ENCODE assay signal across 1 cellular context in the genomic region with DNA sequence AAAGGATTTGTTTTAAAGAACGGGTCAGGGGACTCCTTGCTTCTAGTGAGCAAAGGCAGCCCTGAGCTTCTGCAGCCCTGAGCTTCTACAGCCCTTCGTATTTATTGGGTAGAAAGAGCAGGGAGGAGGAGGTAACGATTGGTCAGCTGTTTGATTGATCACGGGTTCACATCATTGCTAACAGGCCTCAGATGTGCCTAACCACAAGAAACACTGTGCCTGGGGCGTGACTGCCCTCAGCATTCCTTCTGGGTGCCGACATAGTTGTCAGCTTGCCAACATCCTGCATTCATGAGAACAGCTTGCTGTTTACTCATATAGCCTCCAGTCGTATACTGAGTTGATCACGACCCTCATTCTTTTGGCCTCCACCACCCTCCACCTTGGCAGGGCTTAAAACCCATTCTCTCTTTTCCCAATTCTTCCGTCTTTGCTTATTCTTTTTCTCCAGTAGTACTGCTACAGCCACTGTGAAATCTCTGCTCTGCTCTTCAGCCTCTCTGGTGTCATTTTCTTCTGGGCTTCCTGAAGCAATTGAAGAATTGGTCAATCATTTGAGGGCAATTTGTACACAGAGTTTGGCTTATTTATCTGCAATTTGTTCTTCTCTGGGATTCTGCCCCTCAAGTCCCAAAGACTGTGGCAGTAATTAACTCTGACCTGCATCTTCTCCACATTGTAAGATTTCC.
TF ChIP-seq lines count a peak whose summit lies in the region.

No MANE protein-coding gene starts in this region.

TF ChIP-seq in HEK293, 187 proteins besides CTCF, POLR2A, EP300 and RAD21 (continued from another document):
- TF ChIP-seq, protein P1, sequence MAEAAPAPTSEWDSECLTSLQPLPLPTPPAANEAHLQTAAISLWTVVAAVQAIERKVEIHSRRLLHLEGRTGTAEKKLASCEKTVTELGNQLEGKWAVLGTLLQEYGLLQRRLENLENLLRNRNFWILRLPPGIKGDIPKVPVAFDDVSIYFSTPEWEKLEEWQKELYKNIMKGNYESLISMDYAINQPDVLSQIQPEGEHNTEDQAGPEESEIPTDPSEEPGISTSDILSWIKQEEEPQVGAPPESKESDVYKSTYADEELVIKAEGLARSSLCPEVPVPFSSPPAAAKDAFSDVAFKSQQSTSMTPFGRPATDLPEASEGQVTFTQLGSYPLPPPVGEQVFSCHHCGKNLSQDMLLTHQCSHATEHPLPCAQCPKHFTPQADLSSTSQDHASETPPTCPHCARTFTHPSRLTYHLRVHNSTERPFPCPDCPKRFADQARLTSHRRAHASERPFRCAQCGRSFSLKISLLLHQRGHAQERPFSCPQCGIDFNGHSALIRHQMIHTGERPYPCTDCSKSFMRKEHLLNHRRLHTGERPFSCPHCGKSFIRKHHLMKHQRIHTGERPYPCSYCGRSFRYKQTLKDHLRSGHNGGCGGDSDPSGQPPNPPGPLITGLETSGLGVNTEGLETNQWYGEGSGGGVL (tag by site-specific recombination; IDR thresholded peaks at IDR 0.05) = no peak
- TF ChIP-seq ZNF266 (tag by site-specific recombination; IDR thresholded peaks at IDR 0.05; ENCODE audit: low read depth) = peak; percentile 97
- TF ChIP-seq ZEB2 (tag by site-specific recombination; IDR thresholded peaks at IDR 0.05) = no peak
- TF ChIP-seq ZNF785 (tag by site-specific recombination; IDR thresholded peaks at IDR 0.05) = no peak
- no peak for TF ChIP-seq ZNF174 (tag by site-specific recombination; IDR thresholded peaks at IDR 0.05)
- TF ChIP-seq, protein P2, sequence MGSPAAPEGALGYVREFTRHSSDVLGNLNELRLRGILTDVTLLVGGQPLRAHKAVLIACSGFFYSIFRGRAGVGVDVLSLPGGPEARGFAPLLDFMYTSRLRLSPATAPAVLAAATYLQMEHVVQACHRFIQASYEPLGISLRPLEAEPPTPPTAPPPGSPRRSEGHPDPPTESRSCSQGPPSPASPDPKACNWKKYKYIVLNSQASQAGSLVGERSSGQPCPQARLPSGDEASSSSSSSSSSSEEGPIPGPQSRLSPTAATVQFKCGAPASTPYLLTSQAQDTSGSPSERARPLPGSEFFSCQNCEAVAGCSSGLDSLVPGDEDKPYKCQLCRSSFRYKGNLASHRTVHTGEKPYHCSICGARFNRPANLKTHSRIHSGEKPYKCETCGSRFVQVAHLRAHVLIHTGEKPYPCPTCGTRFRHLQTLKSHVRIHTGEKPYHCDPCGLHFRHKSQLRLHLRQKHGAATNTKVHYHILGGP (tag by site-specific recombination; IDR thresholded peaks at IDR 0.05) = no peak
- TF ChIP-seq, protein P3, sequence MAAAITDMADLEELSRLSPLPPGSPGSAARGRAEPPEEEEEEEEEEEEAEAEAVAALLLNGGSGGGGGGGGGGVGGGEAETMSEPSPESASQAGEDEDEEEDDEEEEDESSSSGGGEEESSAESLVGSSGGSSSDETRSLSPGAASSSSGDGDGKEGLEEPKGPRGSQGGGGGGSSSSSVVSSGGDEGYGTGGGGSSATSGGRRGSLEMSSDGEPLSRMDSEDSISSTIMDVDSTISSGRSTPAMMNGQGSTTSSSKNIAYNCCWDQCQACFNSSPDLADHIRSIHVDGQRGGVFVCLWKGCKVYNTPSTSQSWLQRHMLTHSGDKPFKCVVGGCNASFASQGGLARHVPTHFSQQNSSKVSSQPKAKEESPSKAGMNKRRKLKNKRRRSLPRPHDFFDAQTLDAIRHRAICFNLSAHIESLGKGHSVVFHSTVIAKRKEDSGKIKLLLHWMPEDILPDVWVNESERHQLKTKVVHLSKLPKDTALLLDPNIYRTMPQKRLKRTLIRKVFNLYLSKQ (tag by site-specific recombination; IDR thresholded peaks at IDR 0.05; ENCODE audit: borderline replicate concordance) = no peak
- no peak for TF ChIP-seq ZNF426 (tag by site-specific recombination; IDR thresholded peaks at IDR 0.05)
